Comparison of ENCODE assay signal across 2 cellular contexts in genomic region chr2:167553635-167554034, GRCh38.
A peak's percentile ranks its signal among the peaks of the same experiment; 100 is the strongest.
TF ChIP-seq lines count a peak whose summit lies in the region.

No MANE protein-coding gene starts in this region.

TF ChIP-seq in HCT116, 20 proteins besides CTCF, POLR2A, EP300 and RAD21 (continued from another document):
- no peak for TF ChIP-seq ZFX (IDR thresholded peaks at IDR 0.05)
- TF ChIP-seq CEBPB (IDR thresholded peaks at IDR 0.05; ENCODE audit: low read depth) = 0 out of 2 replicates have a peak, but pooled peaks have one; percentile 24
- TF ChIP-seq SRF (IDR thresholded peaks at IDR 0.05; ENCODE audit: low read depth) = no peak
TF ChIP-seq in HCT116: peak in this region for 1.

TF ChIP-seq in K562, 482 proteins besides CTCF, POLR2A, EP300 and RAD21 (continued from another document):
- TF ChIP-seq VEZF1 (CRISPR knock-in tag; IDR thresholded peaks at IDR 0.05) (no peak), ZNF212 (CRISPR knock-in tag; IDR thresholded peaks at IDR 0.05) (no peak), ILF3 (IDR thresholded peaks at IDR 0.05; ENCODE audit: borderline replicate concordance) (no peak), SMAD2 (IDR thresholded peaks at IDR 0.05; ENCODE audit: low read depth, low read length) (no peak), FUS (optimal IDR thresholded peaks at IDR 0.05; ENCODE audit: low read depth, low read length) (no peak), MYBL2 (IDR thresholded peaks at IDR 0.05; ENCODE audit: low read depth) (no peak), MYBL2 (CRISPR knock-in tag; IDR thresholded peaks at IDR 0.05; ENCODE audit: borderline replicate concordance) (no peak), CEBPG (CRISPR knock-in tag; IDR thresholded peaks at IDR 0.05) (no peak), CEBPG (tag; conservative IDR thresholded peaks at IDR 0.05 in 1 of 2, IDR thresholded peaks at IDR 0.05 in 1 of 2) (peak; percentile 53 to 89; a peak in 3 of 4 replicates), ZNF253 (CRISPR knock-in tag; conservative IDR thresholded peaks at IDR 0.05) (no peak), ZNF444 (CRISPR knock-in tag; IDR thresholded peaks at IDR 0.05) (no peak), NR2C2 (CRISPR knock-in tag; IDR thresholded peaks at IDR 0.05) (no peak), NR2C2 (tag; IDR thresholded peaks at IDR 0.05) (peak; percentile 45; the same call in 1 of the 2 replicates), RNF2 (IDR thresholded peaks at IDR 0.05) (no peak), RBM39 (optimal IDR thresholded peaks at IDR 0.05; ENCODE audit: low read depth, low read length) (no peak), KLF10 (CRISPR knock-in tag; IDR thresholded peaks at IDR 0.05) (no peak), SNAPC5 (CRISPR knock-in tag; IDR thresholded peaks at IDR 0.05) (no peak), EHMT2 (IDR thresholded peaks at IDR 0.05) (no peak), ARID4B (CRISPR knock-in tag; IDR thresholded peaks at IDR 0.05) (no peak), SRSF7 (optimal IDR thresholded peaks at IDR 0.05; ENCODE audit: low read depth, low read length) (no peak), MTA3 (IDR thresholded peaks at IDR 0.05; ENCODE audit: borderline replicate concordance) (no peak)
- TF ChIP-seq, protein P1, sequence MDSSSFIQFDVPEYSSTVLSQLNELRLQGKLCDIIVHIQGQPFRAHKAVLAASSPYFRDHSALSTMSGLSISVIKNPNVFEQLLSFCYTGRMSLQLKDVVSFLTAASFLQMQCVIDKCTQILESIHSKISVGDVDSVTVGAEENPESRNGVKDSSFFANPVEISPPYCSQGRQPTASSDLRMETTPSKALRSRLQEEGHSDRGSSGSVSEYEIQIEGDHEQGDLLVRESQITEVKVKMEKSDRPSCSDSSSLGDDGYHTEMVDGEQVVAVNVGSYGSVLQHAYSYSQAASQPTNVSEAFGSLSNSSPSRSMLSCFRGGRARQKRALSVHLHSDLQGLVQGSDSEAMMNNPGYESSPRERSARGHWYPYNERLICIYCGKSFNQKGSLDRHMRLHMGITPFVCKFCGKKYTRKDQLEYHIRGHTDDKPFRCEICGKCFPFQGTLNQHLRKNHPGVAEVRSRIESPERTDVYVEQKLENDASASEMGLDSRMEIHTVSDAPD (CRISPR knock-in tag; IDR thresholded peaks at IDR 0.05) = no peak
- TF ChIP-seq, protein P2, sequence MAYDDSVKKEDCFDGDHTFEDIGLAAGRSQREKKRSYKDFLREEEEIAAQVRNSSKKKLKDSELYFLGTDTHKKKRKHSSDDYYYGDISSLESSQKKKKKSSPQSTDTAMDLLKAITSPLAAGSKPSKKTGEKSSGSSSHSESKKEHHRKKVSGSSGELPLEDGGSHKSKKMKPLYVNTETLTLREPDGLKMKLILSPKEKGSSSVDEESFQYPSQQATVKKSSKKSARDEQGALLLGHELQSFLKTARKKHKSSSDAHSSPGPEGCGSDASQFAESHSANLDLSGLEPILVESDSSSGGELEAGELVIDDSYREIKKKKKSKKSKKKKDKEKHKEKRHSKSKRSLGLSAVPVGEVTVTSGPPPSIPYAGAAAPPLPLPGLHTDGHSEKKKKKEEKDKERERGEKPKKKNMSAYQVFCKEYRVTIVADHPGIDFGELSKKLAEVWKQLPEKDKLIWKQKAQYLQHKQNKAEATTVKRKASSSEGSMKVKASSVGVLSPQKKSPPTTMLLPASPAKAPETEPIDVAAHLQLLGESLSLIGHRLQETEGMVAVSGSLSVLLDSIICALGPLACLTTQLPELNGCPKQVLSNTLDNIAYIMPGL (CRISPR knock-in tag; IDR thresholded peaks at IDR 0.05) = no peak
TF ChIP-seq in K562: peak in this region for 3.
